ENCODE assay signal across 8 cellular contexts in the genomic region with DNA sequence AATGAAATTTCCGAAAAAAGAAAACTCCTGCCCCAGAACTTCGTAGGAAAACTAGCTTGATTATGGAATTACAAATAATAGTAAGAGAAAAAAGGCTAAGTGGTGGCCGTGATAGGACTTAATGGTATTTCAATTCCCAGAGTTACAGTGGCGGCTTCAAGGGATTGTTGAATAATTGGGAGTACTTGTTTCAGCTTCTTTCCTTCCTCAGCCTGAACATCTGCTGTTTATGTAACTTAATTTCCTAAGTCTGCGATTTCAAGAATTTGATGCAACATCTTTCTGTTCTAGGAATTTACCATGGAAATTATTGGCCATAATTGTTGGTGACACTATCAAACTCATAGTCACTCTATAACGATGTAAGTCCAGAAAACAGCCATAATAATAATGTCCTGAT. TPM values are rescaled to one million over a fixed set of nuclear protein-coding genes. Genes with fewer than 3 reads are reported as not detected.
DNase-seq lines count a peak whose midpoint lies in the region; ATAC-seq and TF ChIP-seq lines count a peak whose summit lies in the region.

No MANE protein-coding gene starts in this region.

- H3K4me1 Mint-ChIP-seq in MCF 10A (ENCODE audit: insufficient read depth, unreplicated experiment) (peaks cover 21% of the 10 kb centered on the region), mesothelial cell of epicardium (peaks cover 26% of the 10 kb centered on the region)

- POLR2A ChIA-PET in A673 (lab: Charles Lee; ENCODE audit: low non-redundant PET) (interaction anchor here (0.6 kb wide), 1 partner anchor 149 kb away, joined by 3 read pairs; no protein-coding TSS in a partner anchor), HEK293 (lab: Yijun Ruan, JAX) (interaction anchor here (0.6 to 4.4 kb wide), 16 partner anchors 9 to 1728 kb away, joined by 3 to 31 read pairs (median 3); a partner anchor contains a TSS), MCF 10A (lab: Yijun Ruan, JAX) (interaction anchor here (0.6 to 6.4 kb wide), 30 partner anchors 8 to 1278 kb away, joined by 3 to 113 read pairs (median 4); a partner anchor contains a TSS)

- H3K9me3 Mint-ChIP-seq in MCF 10A (ENCODE audit: unreplicated experiment) = no peaks in the 10 kb centered on the region
- peaks cover 31% of the 10 kb centered on the region for H3K9me3 Mint-ChIP-seq in mesothelial cell of epicardium

- BruUV-seq in A673 (replicated peaks; lab: Mats Ljungman, UMichigan) (no TSS peak), MCF 10A (replicated peaks; lab: Mats Ljungman, UMichigan) (no TSS peak)

- H3K4me3 ChIP-seq in A673 (ENCODE audit: low read depth, low read length, poor library complexity, severe bottlenecking) (peak overlapping the region; percentile 91), HEK293 (ENCODE audit: low read depth, low read length) (peak overlapping the region; percentile 98)

- H3K4me1 ChIP-seq in A673 (ENCODE audit: insufficient read depth, low read length, poor library complexity, severe bottlenecking) (peaks cover 6% of the 10 kb centered on the region), HEK293 (ENCODE audit: control insufficient read depth, insufficient read depth, low read length) (no peaks in the 10 kb centered on the region)

- no peak for TF ChIP-seq CTCF in A673 (conservative IDR thresholded peaks at IDR 0.05; ENCODE audit: low read depth, low read length)
- no peak for TF ChIP-seq CTCF in HEK293 (tag by site-specific recombination; IDR thresholded peaks at IDR 0.05)
- TF ChIP-seq CTCF in MCF 10A (IDR thresholded peaks at IDR 0.05; ENCODE audit: unreplicated experiment) = no peak
- no peak for TF ChIP-seq CTCF in mesothelial cell of epicardium (IDR thresholded peaks at IDR 0.05; ENCODE audit: unreplicated experiment)

- H3K27ac Mint-ChIP-seq in MCF 10A (ENCODE audit: low read depth, unreplicated experiment) (peak overlapping the region; percentile 98), mesothelial cell of epicardium (peak overlapping the region; percentile 100)

- no peaks in the 10 kb centered on the region for H3K27me3 Mint-ChIP-seq in MCF 10A (ENCODE audit: insufficient read depth, unreplicated experiment)
- H3K27me3 Mint-ChIP-seq in mesothelial cell of epicardium (ENCODE audit: low read depth) = no peaks in the 10 kb centered on the region

- H3K27ac ChIP-seq in A673 (ENCODE audit: low read depth, low read length, poor library complexity, severe bottlenecking) (peak overlapping the region; percentile 99), HEK293 (ENCODE audit: extremely low read depth, low read depth, low read length) (peak overlapping the region; percentile 98)

- H3K36me3 Mint-ChIP-seq in MCF 10A (ENCODE audit: insufficient read depth, unreplicated experiment) (no peaks in the 10 kb centered on the region), mesothelial cell of epicardium (peaks cover 22% of the 10 kb centered on the region)

- no peaks in the 10 kb centered on the region for H3K27me3 ChIP-seq in A673 (replicated peaks; ENCODE audit: insufficient read depth, low read depth, low read length, poor library complexity)

- H3K36me3 ChIP-seq in A673 (ENCODE audit: insufficient read depth, low read length, poor library complexity, severe bottlenecking) (no peaks in the 10 kb centered on the region), HEK293 (ENCODE audit: control insufficient read depth in 2 of 2, insufficient read depth in 1 of 2, low read length in 2 of 2) (no peaks in the 10 kb centered on the region)

- no peak for ATAC-seq in left colon
- ATAC-seq in HG02973 (IDR thresholded peaks at IDR 0.05; ENCODE audit: unreplicated experiment) = no peak

- H3K9me3 ChIP-seq in A673 (ENCODE audit: low read depth, low read length, poor library complexity, severe bottlenecking) (no peaks in the 10 kb centered on the region), HEK293 (ENCODE audit: control insufficient read depth, insufficient read depth, low read depth, low read length) (no peaks in the 10 kb centered on the region)

- H3K4me3 Mint-ChIP-seq in MCF 10A (ENCODE audit: unreplicated experiment) (peak overlapping the region; percentile 91), mesothelial cell of epicardium (peak overlapping the region; percentile 94)

- peak; percentile 10 for DNase-seq in A673 (ENCODE audit: low spot score)
- no peak for DNase-seq in MCF 10A (ENCODE audit: unreplicated experiment)
- DNase-seq in mesothelial cell of epicardium (ENCODE audit: low spot score in 2 of 2, unreplicated experiment in 2 of 2) = no peak
- DNase-seq in left colon = no peak
- no peak for DNase-seq in NCI-H446 treated with DMSO at 0.1 percent for 48 hours (lab: John Stamatoyannopoulos, UW)
- DNase-seq in SIG-M5 (lab: John Stamatoyannopoulos, UW) = no peak

- CTCF ChIA-PET in A673 (lab: Charles Lee) (no interaction called here), HEK293 (lab: Yijun Ruan, JAX) (interaction anchor here (2.1 kb wide), 1 partner anchor 43 kb away, joined by 10 read pairs; no protein-coding TSS in a partner anchor), MCF 10A (lab: Yijun Ruan, JAX) (interaction anchor here (0.6 to 1.4 kb wide), 4 partner anchors 47 to 114 kb away, joined by 3 to 7 read pairs (median 4); a partner anchor contains a TSS)

- intact Hi-C loops in A673 (cut with micrococcal nuclease; ENCODE audit: unreplicated experiment) (no loop called here), MCF 10A (cut with micrococcal nuclease) (loop anchor here (1.0 kb wide), 1 partner anchor 112 kb away; no protein-coding TSS in a partner anchor), left colon (cut with DNase I, micrococcal nuclease) (no loop called here)

TF ChIP-seq in HEK293, 187 proteins besides CTCF, POLR2A, EP300 and RAD21 (continues in another document):
- TF ChIP-seq, protein P1, sequence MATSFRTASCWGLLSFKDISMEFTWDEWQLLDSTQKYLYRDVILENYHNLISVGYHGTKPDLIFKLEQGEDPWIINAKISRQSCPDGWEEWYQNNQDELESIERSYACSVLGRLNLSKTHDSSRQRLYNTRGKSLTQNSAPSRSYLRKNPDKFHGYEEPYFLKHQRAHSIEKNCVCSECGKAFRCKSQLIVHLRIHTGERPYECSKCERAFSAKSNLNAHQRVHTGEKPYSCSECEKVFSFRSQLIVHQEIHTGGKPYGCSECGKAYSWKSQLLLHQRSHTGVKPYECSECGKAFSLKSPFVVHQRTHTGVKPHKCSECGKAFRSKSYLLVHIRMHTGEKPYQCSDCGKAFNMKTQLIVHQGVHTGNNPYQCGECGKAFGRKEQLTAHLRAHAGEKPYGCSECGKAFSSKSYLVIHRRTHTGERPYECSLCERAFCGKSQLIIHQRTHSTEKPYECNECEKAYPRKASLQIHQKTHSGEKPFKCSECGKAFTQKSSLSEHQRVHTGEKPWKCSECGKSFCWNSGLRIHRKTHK (tag by site-specific recombination; IDR thresholded peaks at IDR 0.05) = no peak
- TF ChIP-seq, protein P2, sequence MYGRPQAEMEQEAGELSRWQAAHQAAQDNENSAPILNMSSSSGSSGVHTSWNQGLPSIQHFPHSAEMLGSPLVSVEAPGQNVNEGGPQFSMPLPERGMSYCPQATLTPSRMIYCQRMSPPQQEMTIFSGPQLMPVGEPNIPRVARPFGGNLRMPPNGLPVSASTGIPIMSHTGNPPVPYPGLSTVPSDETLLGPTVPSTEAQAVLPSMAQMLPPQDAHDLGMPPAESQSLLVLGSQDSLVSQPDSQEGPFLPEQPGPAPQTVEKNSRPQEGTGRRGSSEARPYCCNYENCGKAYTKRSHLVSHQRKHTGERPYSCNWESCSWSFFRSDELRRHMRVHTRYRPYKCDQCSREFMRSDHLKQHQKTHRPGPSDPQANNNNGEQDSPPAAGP (tag by site-specific recombination; IDR thresholded peaks at IDR 0.05) = no peak
- TF ChIP-seq ZNF596 (tag by site-specific recombination; IDR thresholded peaks at IDR 0.05) (no peak), ZNF548 (tag by site-specific recombination; IDR thresholded peaks at IDR 0.05) (no peak), SCRT1 (tag by site-specific recombination; IDR thresholded peaks at IDR 0.05; ENCODE audit: borderline replicate concordance) (no peak), MZF1 (tag by site-specific recombination; IDR thresholded peaks at IDR 0.05; ENCODE audit: borderline replicate concordance) (no peak), ZNF76 (tag by site-specific recombination; IDR thresholded peaks at IDR 0.05; ENCODE audit: borderline replicate concordance, low read depth) (no peak)
- TF ChIP-seq, protein P3, sequence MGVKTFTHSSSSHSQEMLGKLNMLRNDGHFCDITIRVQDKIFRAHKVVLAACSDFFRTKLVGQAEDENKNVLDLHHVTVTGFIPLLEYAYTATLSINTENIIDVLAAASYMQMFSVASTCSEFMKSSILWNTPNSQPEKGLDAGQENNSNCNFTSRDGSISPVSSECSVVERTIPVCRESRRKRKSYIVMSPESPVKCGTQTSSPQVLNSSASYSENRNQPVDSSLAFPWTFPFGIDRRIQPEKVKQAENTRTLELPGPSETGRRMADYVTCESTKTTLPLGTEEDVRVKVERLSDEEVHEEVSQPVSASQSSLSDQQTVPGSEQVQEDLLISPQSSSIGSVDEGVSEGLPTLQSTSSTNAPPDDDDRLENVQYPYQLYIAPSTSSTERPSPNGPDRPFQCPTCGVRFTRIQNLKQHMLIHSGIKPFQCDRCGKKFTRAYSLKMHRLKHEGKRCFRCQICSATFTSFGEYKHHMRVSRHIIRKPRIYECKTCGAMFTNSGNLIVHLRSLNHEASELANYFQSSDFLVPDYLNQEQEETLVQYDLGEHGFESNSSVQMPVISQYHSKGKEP (tag by site-specific recombination; IDR thresholded peaks at IDR 0.05) = no peak
- TF ChIP-seq, protein P4, sequence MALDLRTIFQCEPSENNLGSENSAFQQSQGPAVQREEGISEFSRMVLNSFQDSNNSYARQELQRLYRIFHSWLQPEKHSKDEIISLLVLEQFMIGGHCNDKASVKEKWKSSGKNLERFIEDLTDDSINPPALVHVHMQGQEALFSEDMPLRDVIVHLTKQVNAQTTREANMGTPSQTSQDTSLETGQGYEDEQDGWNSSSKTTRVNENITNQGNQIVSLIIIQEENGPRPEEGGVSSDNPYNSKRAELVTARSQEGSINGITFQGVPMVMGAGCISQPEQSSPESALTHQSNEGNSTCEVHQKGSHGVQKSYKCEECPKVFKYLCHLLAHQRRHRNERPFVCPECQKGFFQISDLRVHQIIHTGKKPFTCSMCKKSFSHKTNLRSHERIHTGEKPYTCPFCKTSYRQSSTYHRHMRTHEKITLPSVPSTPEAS (tag by site-specific recombination; IDR thresholded peaks at IDR 0.05) = no peak

RNA-seq across cellular contexts. Expression of a gene that starts 0.7 kb away (rescaled TPM):
- total RNA-seq in A673 (2021) (44.9 and 47.6 TPM in 2 replicates), MCF 10A (2022) (33.1 and 39.6 TPM in 2 replicates), mesothelial cell of epicardium (65.5 to 75.6 TPM (median 65.5 TPM) in 3 replicates), left colon (10 to 100 TPM; 30.7 to 34.7 TPM)
